Comparison of ENCODE assay signal across 1 cellular context in the genomic region with DNA sequence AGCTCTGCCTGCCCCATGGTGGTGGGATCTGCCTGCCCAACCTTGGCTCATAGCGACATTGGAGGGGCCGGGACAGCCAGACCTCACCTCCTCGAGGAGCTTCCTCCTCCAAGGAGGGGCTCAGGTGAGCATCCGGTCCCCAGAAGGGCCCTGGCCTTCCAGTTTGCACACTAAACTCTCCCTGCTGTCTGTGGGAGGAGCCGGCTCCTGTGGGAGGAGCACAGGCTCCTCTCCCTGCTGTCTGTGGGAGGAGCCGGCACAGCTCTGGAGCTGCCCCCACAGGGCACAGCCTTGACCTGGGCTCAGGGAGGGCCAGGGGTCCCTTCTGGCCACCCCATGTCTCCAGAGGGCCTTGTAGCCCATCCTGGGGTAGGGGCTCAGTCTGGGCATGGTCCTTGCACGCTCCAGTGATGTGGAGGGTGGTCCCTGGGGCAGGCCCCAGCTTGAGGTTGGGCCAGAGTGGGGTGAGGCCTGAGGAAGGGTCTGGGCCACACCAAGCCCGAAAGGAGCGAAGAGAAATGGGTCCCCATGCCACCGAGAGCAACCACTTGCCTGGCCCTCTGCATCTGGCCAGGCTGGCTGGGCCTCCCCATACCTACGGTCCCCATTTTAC.
TF ChIP-seq lines count a peak whose summit lies in the region.

No MANE protein-coding gene starts in this region.

TF ChIP-seq in K562, 482 proteins besides CTCF, POLR2A, EP300 and RAD21 (continued from another document):
- TF ChIP-seq, protein P1, sequence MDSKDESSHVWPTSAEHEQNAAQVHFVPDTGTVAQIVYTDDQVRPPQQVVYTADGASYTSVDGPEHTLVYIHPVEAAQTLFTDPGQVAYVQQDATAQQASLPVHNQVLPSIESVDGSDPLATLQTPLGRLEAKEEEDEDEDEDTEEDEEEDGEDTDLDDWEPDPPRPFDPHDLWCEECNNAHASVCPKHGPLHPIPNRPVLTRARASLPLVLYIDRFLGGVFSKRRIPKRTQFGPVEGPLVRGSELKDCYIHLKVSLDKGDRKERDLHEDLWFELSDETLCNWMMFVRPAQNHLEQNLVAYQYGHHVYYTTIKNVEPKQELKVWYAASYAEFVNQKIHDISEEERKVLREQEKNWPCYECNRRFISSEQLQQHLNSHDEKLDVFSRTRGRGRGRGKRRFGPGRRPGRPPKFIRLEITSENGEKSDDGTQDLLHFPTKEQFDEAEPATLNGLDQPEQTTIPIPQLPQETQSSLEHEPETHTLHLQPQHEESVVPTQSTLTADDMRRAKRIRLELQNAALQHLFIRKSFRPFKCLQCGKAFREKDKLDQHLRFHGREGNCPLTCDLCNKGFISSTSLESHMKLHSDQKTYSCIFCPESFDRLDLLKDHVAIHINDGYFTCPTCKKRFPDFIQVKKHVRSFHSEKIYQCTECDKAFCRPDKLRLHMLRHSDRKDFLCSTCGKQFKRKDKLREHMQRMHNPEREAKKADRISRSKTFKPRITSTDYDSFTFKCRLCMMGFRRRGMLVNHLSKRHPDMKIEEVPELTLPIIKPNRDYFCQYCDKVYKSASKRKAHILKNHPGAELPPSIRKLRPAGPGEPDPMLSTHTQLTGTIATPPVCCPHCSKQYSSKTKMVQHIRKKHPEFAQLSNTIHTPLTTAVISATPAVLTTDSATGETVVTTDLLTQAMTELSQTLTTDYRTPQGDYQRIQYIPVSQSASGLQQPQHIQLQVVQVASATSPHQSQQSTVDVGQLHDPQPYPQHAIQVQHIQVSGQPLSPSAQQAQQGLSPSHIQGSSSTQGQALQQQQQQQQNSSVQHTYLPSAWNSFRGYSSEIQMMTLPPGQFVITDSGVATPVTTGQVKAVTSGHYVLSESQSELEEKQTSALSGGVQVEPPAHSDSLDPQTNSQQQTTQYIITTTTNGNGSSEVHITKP (IDR thresholded peaks at IDR 0.05; ENCODE audit: partially characterized antibody) = no peak
- TF ChIP-seq HLTF (IDR thresholded peaks at IDR 0.05) = no peak
